ENCODE assay signal across 19 cellular contexts in the genomic region with DNA sequence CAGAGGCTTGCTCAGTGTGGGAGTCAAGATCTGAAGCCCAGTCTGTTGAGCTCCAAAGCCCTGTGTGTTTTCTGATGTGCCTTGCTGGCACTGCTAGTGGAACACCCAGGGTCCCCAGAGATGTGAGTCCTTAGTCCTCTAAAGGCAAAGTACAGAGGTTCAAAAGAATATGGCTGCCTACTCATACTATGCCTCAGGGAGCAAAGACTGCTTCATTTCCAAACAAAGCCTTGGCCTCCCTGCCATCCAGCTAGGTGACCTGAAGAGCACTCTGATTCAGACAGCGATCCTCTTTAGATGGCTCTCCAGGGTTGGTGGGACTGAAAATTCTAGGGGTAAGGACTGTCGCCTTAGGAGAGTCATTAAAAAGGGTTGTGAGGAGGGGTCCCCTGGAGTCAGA. TPM values are rescaled to one million over a fixed set of nuclear protein-coding genes. Genes with fewer than 3 reads are reported as not detected.
"Had no signal": no experiment of that assay in that cellular context is flagged by ENCODE, and none has a peak within 500 bp of the region (broad histone marks: within the 10 kb centered on the region; RNA-seq: fewer than 3 reads in every experiment).

No MANE protein-coding gene starts in this region.

- DNase-seq: activated CD4-positive, alpha-beta T cell treated with anti-CD3 and anti-CD28 coated beads for 36 hours; activated CD4-positive, alpha-beta T cell treated with anti-CD3 and anti-CD28 coated beads, Interleukin-2, amount 50 U/mL, for 48 hours; activated gamma-delta T cell; effector CD8-positive, alpha-beta T cell; hypothalamus; mammary epithelial cell; pancreas; stimulated activated CD4-positive, alpha-beta T cell treated with anti-CD3 and anti-CD28 coated beads, Interleukin-12 subunit alpha, Interleukin-12 subunit beta, amount 100 ng/mL, for 4 hours; stimulated activated CD4-positive, alpha-beta T cell treated with anti-CD3 and anti-CD28 coated beads, Interleukin-1b, Interleukin-23, amount 100 ng/mL, for 48 hours; stimulated activated naive CD8-positive, alpha-beta T cell treated with anti-CD3 and anti-CD28 coated beads, Interleukin-15, Interleukin-2, amounts not matched to agents 100 U/mL and 50 U/mL, for 24 hours had no signal

- H3K4me3 ChIP-seq: cardiac muscle cell, esophagus muscularis mucosa, tibial nerve had no signal

- ATAC-seq: activated CD4-positive, alpha-beta T cell treated with anti-CD3 and anti-CD28 coated beads for 36 hours; left lobe of liver; pancreas; stimulated activated naive CD8-positive, alpha-beta T cell treated with anti-CD3 and anti-CD28 coated beads, Interleukin-15, Interleukin-2, amounts not matched to agents 100 U/mL and 50 U/mL, for 24 hours had no signal

- H3K4me3 Mint-ChIP-seq: activated CD4-positive, alpha-beta T cell treated with anti-CD3 and anti-CD28 coated beads for 36 hours; activated naive CD4-positive, alpha-beta T cell treated with anti-CD3 and anti-CD28 coated beads, Interleukin-2, amount 50 U/mL, for 24 hours; dendritic cell treated with granulocyte-macrophage colony-stimulating factor and Interleukin-4, amounts not matched to agents 40 ng/mL and 50 ng/mL, for 4 days had no signal

- H3K36me3 ChIP-seq: cardiac muscle cell, esophagus muscularis mucosa, pancreas, tibial nerve had no signal

- H3K27ac Mint-ChIP-seq: activated CD4-positive, alpha-beta T cell treated with anti-CD3 and anti-CD28 coated beads for 36 hours; activated naive CD4-positive, alpha-beta T cell treated with anti-CD3 and anti-CD28 coated beads, Interleukin-2, amount 50 U/mL, for 24 hours; dendritic cell treated with granulocyte-macrophage colony-stimulating factor and Interleukin-4, amounts not matched to agents 40 ng/mL and 50 ng/mL, for 4 days had no signal

- H3K36me3 Mint-ChIP-seq: activated naive CD4-positive, alpha-beta T cell treated with anti-CD3 and anti-CD28 coated beads, Interleukin-2, amount 50 U/mL, for 24 hours had no signal

- H3K9me3 ChIP-seq: esophagus muscularis mucosa, pancreas, tibial nerve had no signal

- H3K9me3 Mint-ChIP-seq: activated naive CD4-positive, alpha-beta T cell treated with anti-CD3 and anti-CD28 coated beads, Interleukin-2, amount 50 U/mL, for 24 hours; dendritic cell treated with granulocyte-macrophage colony-stimulating factor and Interleukin-4, amounts not matched to agents 40 ng/mL and 50 ng/mL, for 4 days had no signal

- H3K27ac ChIP-seq: cardiac muscle cell, esophagus muscularis mucosa, pancreas, tibial nerve had no signal

- H3K27me3 ChIP-seq: pancreas, tibial nerve had no signal

- FAIRE-seq: endothelial cell of umbilical vein, keratinocyte, pancreas had no signal

RNA-seq across cellular contexts. Expression of a gene that starts 2.0 kb away (rescaled TPM):
- total RNA-seq: endothelial cell of umbilical vein; T-helper 2 cell treated with Interferon-gamma antibody and Interleukin-4, amounts not matched to agents 100 ng/mL and 5 ng/mL, for 36 hours had no signal
- polyA plus RNA-seq: cardiac muscle cell, endothelial cell of umbilical vein, mammary epithelial cell had no signal
